In genomic region chr10:102645741-102646609, GRCh38 we compare ENCODE assay signal across 8 cellular contexts.
DNase-seq lines count a peak whose midpoint lies in the region; ATAC-seq and TF ChIP-seq lines count a peak whose summit lies in the region.

No MANE protein-coding gene starts in this region.

- peak overlapping the region; percentile 93 to 97 for H3K9ac ChIP-seq in duodenal mucosa (ENCODE audit: low read depth in 1 of 2, low read length in 2 of 2)

- ATAC-seq in HG02610 (IDR thresholded peaks at IDR 0.05; ENCODE audit: unreplicated experiment) (peak; percentile 53), GM19324 (IDR thresholded peaks at IDR 0.05; ENCODE audit: low FRiP score, unreplicated experiment) (no peak)

- H3K9me3 ChIP-seq in duodenal mucosa (ENCODE audit: control insufficient read depth in 1 of 2, low read length in 2 of 2) = no peaks in the 10 kb centered on the region

- DNase-seq in GM13976 (ENCODE audit: low spot score) (peak; percentile 79), NCI-H2107 treated with DMSO at 0.1 percent for 48 hours (lab: John Stamatoyannopoulos, UW; ENCODE audit: unreplicated experiment) (peak; percentile 35), medulla oblongata (ENCODE audit: extremely low spot score) (peak; percentile 75)
- peak; percentile 58 to 65 for DNase-seq in activated CD4-positive, alpha-beta T cell treated with anti-CD3 and anti-CD28 coated beads, Interleukin-2, amount 50 U/mL, for 4 hours
- DNase-seq in stimulated activated CD8-positive, alpha-beta memory T cell treated with anti-CD3 and anti-CD28 coated beads, Interleukin-12 subunit alpha, Interleukin-12 subunit beta, amount 100 ng/mL, for 1 hour (ENCODE audit: low read depth) = peak; percentile 54

- H3K4me1 ChIP-seq in duodenal mucosa (ENCODE audit: control insufficient read depth in 1 of 2, insufficient read depth in 2 of 2, low read length in 2 of 2) = peaks cover 48 to 57% of the 10 kb centered on the region in 2 donors

- H3K27me3 ChIP-seq in duodenal mucosa (ENCODE audit: control insufficient read depth in 1 of 2, insufficient read depth in 2 of 2, low read length in 2 of 2) = no peaks in the 10 kb centered on the region

- TF ChIP-seq CTCF in GM13976 (IDR thresholded peaks at IDR 0.05; ENCODE audit: borderline replicate concordance, control extremely low read depth, extremely low read depth, insufficient read depth, missing control alignments) = no peak

- peaks cover 5 to 15% of the 10 kb centered on the region in 2 donors for H3K36me3 ChIP-seq in duodenal mucosa (ENCODE audit: control insufficient read depth in 1 of 2, insufficient read depth in 2 of 2, low read length in 2 of 2)

- in situ Hi-C loops in GM13976 (cut with MboI; ENCODE audit: low sequenced_read_pairs, unreplicated experiment) = no loop called here

- H3K27ac ChIP-seq in duodenal mucosa (ENCODE audit: low read depth, low read length) = peak overlapping the region; percentile 96

- H3K4me3 ChIP-seq in duodenal mucosa (ENCODE audit: low read depth in 1 of 2, low read length in 2 of 2) = peak overlapping the region; percentile 77 to 89
